ENCODE assay signal across 9 cellular contexts in the genomic region with DNA sequence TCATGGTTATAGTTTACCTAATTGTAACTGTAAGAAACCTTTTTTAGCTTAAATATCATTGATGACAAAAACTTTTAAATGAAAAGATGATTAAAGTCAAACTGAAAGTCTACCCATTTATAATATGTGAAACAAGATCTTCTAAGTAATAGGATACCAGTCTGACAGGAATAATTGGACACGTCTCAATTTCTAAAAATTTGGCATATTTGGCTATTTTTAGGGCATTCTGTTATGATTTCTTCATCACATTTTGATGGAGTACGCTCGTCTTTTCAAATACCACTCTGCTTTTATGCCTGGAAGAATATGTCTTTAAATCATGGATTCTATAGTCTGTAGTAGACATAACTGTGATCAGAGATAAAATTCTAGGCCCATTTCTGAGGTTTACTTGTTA. TPM values are rescaled to one million over a fixed set of nuclear protein-coding genes. Genes with fewer than 3 reads are reported as not detected.
DNase-seq lines count a peak whose midpoint lies in the region; TF ChIP-seq lines count a peak whose summit lies in the region.
"Had no signal": no experiment of that assay in that cellular context is flagged by ENCODE, and none has a peak within 500 bp of the region (broad histone marks: within the 10 kb centered on the region; RNA-seq: fewer than 3 reads in every experiment).

No MANE protein-coding gene starts in this region.

- H3K9ac ChIP-seq in MM.1S (ENCODE audit: low read length): peak overlapping the region; percentile 17; the same call in 1 of the 2 replicates

- H3K4me1 Mint-ChIP-seq in endothelial cell (ENCODE audit: unreplicated experiment) (peaks cover 6% of the 10 kb centered on the region), progenitor cell of endocrine pancreas (ENCODE audit: low read depth) (peaks cover 12% of the 10 kb centered on the region)

- H3K36me3 ChIP-seq in GM06990 (ENCODE audit: control insufficient read depth, insufficient read depth, low read length): no peaks in the 10 kb centered on the region; the same call in 1 of the 2 replicates
- no peaks in the 10 kb centered on the region for H3K36me3 ChIP-seq in MM.1S (replicated peaks; ENCODE audit: insufficient read depth, low read length)

- H4K20me1 ChIP-seq in MM.1S (ENCODE audit: insufficient read depth, low read length): no peaks in the 10 kb centered on the region

- H3K27ac ChIP-seq in MM.1S (ENCODE audit: low read length): no peak overlapping the region
- no peak overlapping the region for H3K27ac ChIP-seq in coronary artery

- H3K4me3 ChIP-seq in GM06990 (replicated peaks; ENCODE audit: low read depth, low read length): peak overlapping the region; percentile 92
- H3K4me3 ChIP-seq in MM.1S (ENCODE audit: low read length): peak overlapping the region; percentile 92
- no peak overlapping the region for H3K4me3 ChIP-seq in coronary artery

- no peaks in the 10 kb centered on the region for H3K9me3 ChIP-seq in MM.1S (replicated peaks; ENCODE audit: insufficient read depth, low read length)

- peaks cover 6% of the 10 kb centered on the region; the same call in 1 of the 2 replicates for H3F3A ChIP-seq in MM.1S (ENCODE audit: insufficient read depth, low read length)

- H3K4me3 Mint-ChIP-seq in endothelial cell (ENCODE audit: unreplicated experiment) (peak overlapping the region; percentile 93), progenitor cell of endocrine pancreas (ENCODE audit: low read depth) (no peak overlapping the region)

- H3K27me3 Mint-ChIP-seq in endothelial cell (ENCODE audit: unreplicated experiment) (no peaks in the 10 kb centered on the region), progenitor cell of endocrine pancreas (no peaks in the 10 kb centered on the region)

- H2AFZ ChIP-seq in MM.1S (ENCODE audit: low read length): no peak overlapping the region

- POLR2A ChIA-PET in GM10248 (lab: Yijun Ruan, JAX): no interaction called here

- peak overlapping the region; percentile 97 for H3K4me2 ChIP-seq in MM.1S (ENCODE audit: low read depth, low read length)

- TF ChIP-seq CTCF in GM06990 (IDR thresholded peaks at IDR 0.05; ENCODE audit: insufficient read depth, low read length, poor library complexity, severe bottlenecking) (no peak), MM.1S (IDR thresholded peaks at IDR 0.05; ENCODE audit: low read length) (no peak), endothelial cell (IDR thresholded peaks at IDR 0.05; ENCODE audit: unreplicated experiment) (no peak), progenitor cell of endocrine pancreas (IDR thresholded peaks at IDR 0.05; ENCODE audit: unreplicated experiment) (no peak), coronary artery (IDR thresholded peaks at IDR 0.05) (no peak), GM10248 (IDR thresholded peaks at IDR 0.05; ENCODE audit: control extremely low read depth, extremely low read depth, low read depth, missing control alignments) (no peak)

- H3K36me3 Mint-ChIP-seq in endothelial cell (ENCODE audit: low read depth, unreplicated experiment): no peaks in the 10 kb centered on the region
- peaks cover 10% of the 10 kb centered on the region for H3K36me3 Mint-ChIP-seq in progenitor cell of endocrine pancreas (ENCODE audit: insufficient read depth)

- CTCF ChIA-PET in GM10248 (lab: Yijun Ruan, JAX): interaction anchor here (1.0 to 1.3 kb wide), 4 partner anchors 12 to 852 kb away, joined by 3 to 4 read pairs (median 4); no protein-coding TSS in a partner anchor

- DNase-seq in GM06990 (ENCODE audit: extremely low read depth, insufficient read length): no peak
- DNase-seq in MM.1S: no peak
- DNase-seq in endothelial cell (ENCODE audit: low spot score): no peak
- no peak for DNase-seq in progenitor cell of endocrine pancreas (ENCODE audit: low spot score, unreplicated experiment)
- DNase-seq in coronary artery (ENCODE audit: low spot score): no peak
- DNase-seq in dermis blood vessel endothelial cell: no peak
- DNase-seq in GM10248 (ENCODE audit: extremely low spot score): no peak
- DNase-seq in EL: no peak
- DNase-seq: effector CD8-positive, alpha-beta T cell had no signal

- H3K4me1 ChIP-seq in MM.1S (ENCODE audit: low read length): peaks cover 7% of the 10 kb centered on the region

- H3K9me3 Mint-ChIP-seq in endothelial cell (ENCODE audit: unreplicated experiment) (no peaks in the 10 kb centered on the region), progenitor cell of endocrine pancreas (ENCODE audit: low read depth) (peaks cover 3% of the 10 kb centered on the region)

- H3K27ac Mint-ChIP-seq in endothelial cell (ENCODE audit: unreplicated experiment) (peak overlapping the region; percentile 53), progenitor cell of endocrine pancreas (peak overlapping the region; percentile 93)

- H3K9me2 ChIP-seq in MM.1S (replicated peaks; ENCODE audit: insufficient read depth, low read length): no peaks in the 10 kb centered on the region

- H3K79me2 ChIP-seq in MM.1S (ENCODE audit: low read length): peaks cover 57% of the 10 kb centered on the region

- H3K27me3 ChIP-seq in GM06990 (replicated peaks; ENCODE audit: control insufficient read depth, insufficient read depth, low read length): no peaks in the 10 kb centered on the region
- no peaks in the 10 kb centered on the region for H3K27me3 ChIP-seq in MM.1S (replicated peaks; ENCODE audit: insufficient read depth, low read length)

RNA-seq across cellular contexts. Expression of a gene that starts 1.3 kb away (rescaled TPM):
- 36.1 TPM for total RNA-seq in endothelial cell (ENCODE audit: unreplicated experiment)
- total RNA-seq in progenitor cell of endocrine pancreas: 58.9 and 60.4 TPM in 2 replicates
- 7.3 and 18.0 TPM in 2 replicates for total RNA-seq in dermis blood vessel endothelial cell

RNA-seq across cellular contexts. Expression of a gene that starts 1.6 kb away (rescaled TPM):
- 9.4 TPM for total RNA-seq in endothelial cell (ENCODE audit: unreplicated experiment)
- 16.8 and 18.6 TPM in 2 replicates for total RNA-seq in progenitor cell of endocrine pancreas
- total RNA-seq in dermis blood vessel endothelial cell: 4.9 and 8.0 TPM in 2 replicates
